In genomic region chr1:90946630-90947029, GRCh38 we compare ENCODE assay signal across 24 cellular contexts.
"Had no signal": no experiment of that assay in that cellular context is flagged by ENCODE, and none has a peak within 500 bp of the region (broad histone marks: within the 10 kb centered on the region; RNA-seq: fewer than 3 reads in every experiment).

No MANE protein-coding gene starts in this region.

- ATAC-seq: effector memory CD8-positive, alpha-beta T cell; left lobe of liver; mucosa of descending colon; natural killer cell treated with Interleukin-12 subunit alpha and Interleukin-12 subunit beta and Interleukin-15 and Interleukin-18, amount 100 ng/mL, for 72 hours; right lobe of liver had no signal

- H3K27ac ChIP-seq: esophagus squamous epithelium, neural progenitor cell, parathyroid adenoma, right lobe of liver, stomach, thyroid gland, vagina had no signal

- FAIRE-seq: kidney had no signal

- DNase-seq: cortex of kidney; effector memory CD8-positive, alpha-beta T cell; erythroblast; esophagus squamous epithelium; foreskin melanocyte; head of caudate nucleus; kidney; mesenchymal stem cell; mucosa of descending colon; naive B cell; right lobe of liver; stimulated activated CD4-positive, alpha-beta T cell treated with anti-CD3 and anti-CD28 coated beads, Interleukin-12 subunit alpha, Interleukin-12 subunit beta, amount 100 ng/mL, for 4 hours; stimulated activated CD4-positive, alpha-beta T cell treated with anti-CD3 and anti-CD28 coated beads, Interleukin-1b, Interleukin-23, amount 100 ng/mL, for 48 hours; stimulated activated CD4-positive, alpha-beta T cell treated with anti-CD3 and anti-CD28 coated beads, Interleukin-4, amount 100 ng/mL, for 1 hour; stimulated activated CD8-positive, alpha-beta memory T cell treated with anti-CD3 and anti-CD28 coated beads, Interleukin-4, amount 100 ng/mL, for 48 hours; stimulated activated naive CD4-positive, alpha-beta T cell treated with Interleukin-2 at 50 U/mL for 16 hours; stomach; thyroid gland; trophoblast cell had no signal
